Comparison of ENCODE assay signal across 7 cellular contexts in the genomic region with DNA sequence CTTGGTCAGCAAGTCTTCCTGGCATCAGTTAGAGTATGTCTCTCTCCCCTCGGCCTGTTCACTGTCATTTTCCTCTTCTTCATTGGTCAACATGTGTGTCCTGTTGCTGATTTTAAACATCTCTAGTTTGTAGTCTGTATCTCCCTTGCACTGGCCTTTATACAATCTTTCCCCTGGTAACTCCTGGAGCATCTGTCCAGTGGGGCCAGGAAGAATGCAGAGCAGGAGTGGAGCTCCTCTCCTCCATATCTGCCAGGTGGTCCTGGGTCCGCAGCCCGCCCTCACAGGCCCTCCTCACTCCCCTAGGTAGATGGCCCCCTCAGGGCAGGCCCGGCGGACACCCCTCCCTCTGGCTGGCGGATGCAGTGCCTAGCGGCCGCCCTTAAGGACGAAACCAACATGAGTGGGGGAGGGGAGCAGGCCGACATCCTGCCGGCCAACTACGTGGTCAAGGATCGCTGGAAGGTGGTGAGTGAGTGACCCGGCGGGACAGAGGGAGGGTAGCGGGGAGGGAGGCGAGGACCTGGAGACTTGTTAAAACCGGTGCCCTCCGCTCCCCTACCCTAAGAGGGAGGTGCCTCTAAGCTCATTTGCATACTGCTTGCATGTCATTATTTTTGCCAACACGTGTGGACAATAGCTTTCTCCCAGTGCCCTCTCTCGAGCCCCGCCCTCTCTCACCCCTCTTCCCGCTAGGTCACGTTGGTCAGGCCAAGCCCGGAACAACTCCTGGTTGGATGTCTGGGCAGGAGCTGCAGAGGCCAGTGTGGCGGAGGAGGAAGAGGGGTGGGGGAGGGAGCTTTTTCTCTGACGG. TPM values are rescaled to one million over a fixed set of nuclear protein-coding genes. Genes with fewer than 3 reads are reported as not detected.
A peak's percentile ranks its signal among the peaks of the same experiment; 100 is the strongest.
DNase-seq lines count a peak whose midpoint lies in the region; ATAC-seq, FAIRE-seq and TF ChIP-seq lines count a peak whose summit lies in the region.

No MANE protein-coding gene starts in this region.

- WGBS in heart right ventricle, 2 donors = 13 to 20% methylated on average over 27 of the region's 27 CpGs
- 14 to 18% methylated on average over 24 to 27 of the region's 27 CpGs for WGBS in pancreas, 2 donors

- no peaks in the 10 kb centered on the region for H3K9me3 Mint-ChIP-seq in activated T-helper 1 cell treated with anti-CD3 and anti-CD28 coated beads, Interleukin-12 subunit alpha, Interleukin-12 subunit beta, Interleukin-2, Interleukin-4 antibody, amounts not matched to agents 30 ng/mL and 10 ng/mL and 1 ng/mL, durations not matched to agents 14 hours and 24 hours and 36 hours

- peak overlapping the region; percentile 77 for H3K4me3 Mint-ChIP-seq in activated T-helper 1 cell treated with anti-CD3 and anti-CD28 coated beads, Interleukin-12 subunit alpha, Interleukin-12 subunit beta, Interleukin-2, Interleukin-4 antibody, amounts not matched to agents 30 ng/mL and 10 ng/mL and 1 ng/mL, durations not matched to agents 14 hours and 24 hours and 36 hours

- peak; percentile 27 for ATAC-seq in GM21576 (IDR thresholded peaks at IDR 0.05; ENCODE audit: unreplicated experiment)
- peak; percentile 73 to 89 (median 84) for ATAC-seq in heart right ventricle
- peak; percentile 81 to 87 (median 86) for ATAC-seq in pancreas

- FAIRE-seq in pancreas (lab: Jason Lieb, UNC) = no peak

- H3K27ac ChIP-seq in heart right ventricle (peak overlapping the region in 5 of 10 donors; percentile 23 to 68 (median 46)), pancreas (peak overlapping the region in 2 of 4 donors; percentile 14 to 23)

- TF ChIP-seq CTCF in GM10266 (IDR thresholded peaks at IDR 0.05; ENCODE audit: control insufficient read depth, insufficient read depth, low read depth, missing control alignments) (no peak), LNCaP clone FGC (IDR thresholded peaks at IDR 0.05; ENCODE audit: control insufficient read depth, extremely low read depth, insufficient read depth) (no peak), heart right ventricle (IDR thresholded peaks at IDR 0.05) (no peak), pancreas (IDR thresholded peaks at IDR 0.05) (no peak)

- H3K36me3 Mint-ChIP-seq in activated T-helper 1 cell treated with anti-CD3 and anti-CD28 coated beads, Interleukin-12 subunit alpha, Interleukin-12 subunit beta, Interleukin-2, Interleukin-4 antibody, amounts not matched to agents 30 ng/mL and 10 ng/mL and 1 ng/mL, durations not matched to agents 14 hours and 24 hours and 36 hours (ENCODE audit: low read depth) = no peaks in the 10 kb centered on the region

- H3K4me1 Mint-ChIP-seq in activated T-helper 1 cell treated with anti-CD3 and anti-CD28 coated beads, Interleukin-12 subunit alpha, Interleukin-12 subunit beta, Interleukin-2, Interleukin-4 antibody, amounts not matched to agents 30 ng/mL and 10 ng/mL and 1 ng/mL, durations not matched to agents 14 hours and 24 hours and 36 hours (ENCODE audit: low read depth) = peaks cover 21% of the 10 kb centered on the region

- DNase-seq in GM10266 (ENCODE audit: extremely low spot score) (peak; percentile 75), LNCaP clone FGC (ENCODE audit: low read depth) (peak; percentile 85), heart right ventricle (peak; percentile 62 to 67), pancreas (peak in 5 of 6 donors; percentile 74 to 84 (median 80)), CD1c-positive myeloid dendritic cell (ENCODE audit: extremely low spot score) (no peak)
- DNase-seq in activated T-helper 1 cell treated with anti-CD3 and anti-CD28 coated beads, Interleukin-12 subunit alpha, Interleukin-12 subunit beta, Interleukin-2, Interleukin-4 antibody, amounts not matched to agents 30 ng/mL and 10 ng/mL and 1 ng/mL, durations not matched to agents 14 hours and 24 hours and 36 hours (ENCODE audit: low spot score) = no peak

- H3K9me3 ChIP-seq in heart right ventricle = no peaks in the 10 kb centered on the region
- H3K9me3 ChIP-seq in pancreas = no peaks in the 10 kb centered on the region

- intact Hi-C loops in activated T-helper 1 cell treated with anti-CD3 and anti-CD28 coated beads, Interleukin-12 subunit alpha, Interleukin-12 subunit beta, Interleukin-2, Interleukin-4 antibody, amounts not matched to agents 30 ng/mL and 10 ng/mL and 1 ng/mL, durations not matched to agents 14 hours and 24 hours and 36 hours (cut with micrococcal nuclease) = loop anchor here (1.0 to 10.0 kb wide), 4 partner anchors 22 to 328 kb away; partner anchors contain the start of genes POLH, TJAP1 and XPO5
- intact Hi-C loops in heart right ventricle (cut with DNase I) = no loop called here
- intact Hi-C loops in pancreas (cut with DNase I) = no loop called here

- peak overlapping the region; percentile 52 for H3K4me3 ChIP-seq in LNCaP clone FGC (ENCODE audit: low read depth, low read length)
- peak overlapping the region; percentile 19 to 69 (median 64) for H3K4me3 ChIP-seq in heart right ventricle
- peak overlapping the region; percentile 20 to 69 (median 48) for H3K4me3 ChIP-seq in pancreas

- H3K27me3 ChIP-seq in heart right ventricle (peaks cover 0 to 85% (median 45%) of the 10 kb centered on the region in 7 donors), pancreas (peaks cover 0 to 6% (median 0%) of the 10 kb centered on the region in 4 donors)

- H3K27ac Mint-ChIP-seq in activated T-helper 1 cell treated with anti-CD3 and anti-CD28 coated beads, Interleukin-12 subunit alpha, Interleukin-12 subunit beta, Interleukin-2, Interleukin-4 antibody, amounts not matched to agents 30 ng/mL and 10 ng/mL and 1 ng/mL, durations not matched to agents 14 hours and 24 hours and 36 hours = no peak overlapping the region

- peaks cover 11% of the 10 kb centered on the region for H3K27me3 Mint-ChIP-seq in activated T-helper 1 cell treated with anti-CD3 and anti-CD28 coated beads, Interleukin-12 subunit alpha, Interleukin-12 subunit beta, Interleukin-2, Interleukin-4 antibody, amounts not matched to agents 30 ng/mL and 10 ng/mL and 1 ng/mL, durations not matched to agents 14 hours and 24 hours and 36 hours (ENCODE audit: insufficient read depth)

- H3K36me3 ChIP-seq in heart right ventricle (no peaks in the 10 kb centered on the region), pancreas (no peaks in the 10 kb centered on the region)

- H3K4me1 ChIP-seq in heart right ventricle (peaks cover 4 to 17% (median 10%) of the 10 kb centered on the region in 9 donors), pancreas (no peaks in the 10 kb centered on the region)

RNA-seq across cellular contexts. Expression of gene TTBK1, which starts 3.2 kb away (rescaled TPM):
- total RNA-seq in activated T-helper 1 cell treated with anti-CD3 and anti-CD28 coated beads, Interleukin-12 subunit alpha, Interleukin-12 subunit beta, Interleukin-2, Interleukin-4 antibody, amounts not matched to agents 30 ng/mL and 10 ng/mL and 1 ng/mL, durations not matched to agents 14 hours and 24 hours and 36 hours = 1.7 and 2.0 TPM in 2 replicates
- total RNA-seq in heart right ventricle (under 1 TPM; 0.22 to 0.69 (median 0.32) TPM), pancreas (under 1 TPM; 0.08 to 0.19 (median 0.14) TPM)
- polyA plus RNA-seq in heart right ventricle (under 1 TPM; 0.04 to 0.22 TPM), pancreas (under 1 TPM; 0.45 to 0.57 TPM)

RNA-seq across cellular contexts. Expression of gene DNPH1, which starts 17.2 kb away (rescaled TPM):
- total RNA-seq in activated T-helper 1 cell treated with anti-CD3 and anti-CD28 coated beads, Interleukin-12 subunit alpha, Interleukin-12 subunit beta, Interleukin-2, Interleukin-4 antibody, amounts not matched to agents 30 ng/mL and 10 ng/mL and 1 ng/mL, durations not matched to agents 14 hours and 24 hours and 36 hours = 65.8 and 71.6 TPM in 2 replicates
- 10 to 100 TPM; 16.0 to 29.6 (median 25.7) TPM for total RNA-seq in heart right ventricle
- 10 to 100 TPM; 25.0 to 51.3 TPM for polyA plus RNA-seq in heart right ventricle
- 10 to 100 TPM; 19.9 to 45.1 (median 38.4) TPM for total RNA-seq in pancreas
- polyA plus RNA-seq in pancreas = 10 to 100 TPM; 56.0 to 73.3 TPM

RNA-seq across cellular contexts. Expression of gene SLC22A7, which starts 51.6 kb away (rescaled TPM):
- not detected in 2 replicates for total RNA-seq in activated T-helper 1 cell treated with anti-CD3 and anti-CD28 coated beads, Interleukin-12 subunit alpha, Interleukin-12 subunit beta, Interleukin-2, Interleukin-4 antibody, amounts not matched to agents 30 ng/mL and 10 ng/mL and 1 ng/mL, durations not matched to agents 14 hours and 24 hours and 36 hours
- total RNA-seq in heart right ventricle = under 1 TPM in 5 of 10 donors, not detected in 5; 0.15 to 0.37 (median 0.25) TPM
- polyA plus RNA-seq in heart right ventricle = under 1 TPM in 1 of 2 donors, not detected in 1; 0.15 TPM
- total RNA-seq in pancreas = under 1 TPM in 1 of 6 donors, not detected in 5; 0.16 TPM
- not detected for polyA plus RNA-seq in pancreas

Comparison
In these comparisons a context has a peak if more than half of its experiments do, and no peak if none do; other contexts are left out.
1. DNase-seq: peak in GM10266 (single experiment), LNCaP clone FGC (single experiment), heart right ventricle (2 of 2) and pancreas (5 of 6); none in activated T-helper 1 cell treated with anti-CD3 and anti-CD28 coated beads, Interleukin-12 subunit alpha, Interleukin-12 subunit beta, Interleukin-2, Interleukin-4 antibody, amounts not matched to agents 30 ng/mL and 10 ng/mL and 1 ng/mL, durations not matched to agents 14 hours and 24 hours and 36 hours (single experiment) and CD1c-positive myeloid dendritic cell (single experiment).
2. ATAC-seq: peak in every context shown above with its lines; median percentile 86 in pancreas; 84 in heart right ventricle; 27 in GM21576.
3. Peak in every context shown above with its lines, with median percentiles within 50 percentile points of each other: H3K4me3 ChIP-seq.